8 cellular contexts compared by ENCODE assay signal in genomic region chr17:75524269-75524970, GRCh38. TPM values are rescaled to one million over a fixed set of nuclear protein-coding genes. Genes with fewer than 3 reads are reported as not detected.
DNase-seq lines count a peak whose midpoint lies in the region; ATAC-seq and TF ChIP-seq lines count a peak whose summit lies in the region.

No MANE protein-coding gene starts in this region.

- H3K79me1 ChIP-seq in H9 (ENCODE audit: insufficient read depth, low read depth, low read length, poor library complexity, severe bottlenecking), result no peaks in the 10 kb centered on the region

- H3K27me3 ChIP-seq in H9 (ENCODE audit: insufficient read depth, low read length) (no peaks in the 10 kb centered on the region), right cardiac atrium (ENCODE audit: control insufficient read depth, insufficient read depth) (no peaks in the 10 kb centered on the region)

- no peaks in the 10 kb centered on the region for H3K9me3 Mint-ChIP-seq in H9
- H3K9me3 Mint-ChIP-seq in activated B cell treated with CpG ODN at 0.5 μM for 24 hours, result no peaks in the 10 kb centered on the region

- CTCF ChIA-PET in activated B cell treated with CpG ODN at 0.5 μM for 24 hours (lab: Charles Lee), result interaction anchor here (0.5 to 2.5 kb wide), 6 partner anchors 8 to 1557 kb away, joined by 3 to 16 read pairs (median 3); partner anchors contain the start of gene TSEN54

- peaks cover 15 to 17% of the 10 kb centered on the region in 2 experiments for H3K4me1 Mint-ChIP-seq in H9
- H3K4me1 Mint-ChIP-seq in activated B cell treated with CpG ODN at 0.5 μM for 24 hours, result peaks cover 10% of the 10 kb centered on the region

- no peak overlapping the region for H4K91ac ChIP-seq in H9 (ENCODE audit: insufficient read length, low read depth, low read length)

- no peak overlapping the region for H4K8ac ChIP-seq in H9 (replicated peaks; ENCODE audit: insufficient read length, low read depth, low read length)

- H3K56ac ChIP-seq in H9 (ENCODE audit: insufficient read length, low read depth, low read length), result no peak overlapping the region

- no peak overlapping the region for H4K5ac ChIP-seq in H9 (ENCODE audit: insufficient read length, low read depth, low read length)

- H3K36me3 Mint-ChIP-seq in H9 (ENCODE audit: insufficient read depth in 1 of 3, low read depth in 3 of 3) (peaks cover 4 to 40% (median 38%) of the 10 kb centered on the region in 3 experiments; a peak in 6 of 7 replicates), activated B cell treated with CpG ODN at 0.5 μM for 24 hours (ENCODE audit: low read depth) (peaks cover 7% of the 10 kb centered on the region)

- no peak overlapping the region for H2AK5ac ChIP-seq in H9 (ENCODE audit: insufficient read length, low read length)

- DNase-seq in H9, result no peak
- DNase-seq in activated B cell treated with CpG ODN at 0.5 μM for 24 hours, result no peak
- DNase-seq in right cardiac atrium, result no peak
- no peak for DNase-seq in sciatic nerve (ENCODE audit: low spot score)
- DNase-seq in DMS53 (lab: John Stamatoyannopoulos, UW), result no peak

- no peak overlapping the region for H3T11ph ChIP-seq in H9 (ENCODE audit: low read length)

- peak overlapping the region; percentile 38 for H3K4me2 ChIP-seq in H9 (ENCODE audit: insufficient read depth, insufficient read length, low read length)

- peak overlapping the region; percentile 68 for H3K4me3 ChIP-seq in right cardiac atrium (ENCODE audit: low read length)

- peaks cover 2% of the 10 kb centered on the region; the same call in 1 of the 2 replicates for H3K27me3 Mint-ChIP-seq in H9 (ENCODE audit: low read depth)
- H3K27me3 Mint-ChIP-seq in activated B cell treated with CpG ODN at 0.5 μM for 24 hours, result no peaks in the 10 kb centered on the region

- no peak overlapping the region for H2BK20ac ChIP-seq in H9 (ENCODE audit: low read depth, low read length, poor library complexity, severe bottlenecking)

- intact Hi-C loops in activated B cell treated with CpG ODN at 0.5 μM for 24 hours (cut with micrococcal nuclease) (loop anchor here (2.0 kb wide), 3 partner anchors 46 to 98 kb away; partner anchors contain the start of gene TMEM94), right cardiac atrium (cut with DNase I) (loop anchor here in 1 of 4 donors (10.0 kb wide), 1 partner anchor 60 kb away; the partner anchor contains the start of gene MYO15B), sciatic nerve (cut with DNase I) (no loop called here)

- H3K27ac Mint-ChIP-seq in H9, result peak overlapping the region in 2 of 3 experiments; percentile 78 to 96; a peak in 3 of 7 replicates
- H3K27ac Mint-ChIP-seq in activated B cell treated with CpG ODN at 0.5 μM for 24 hours, result peak overlapping the region; percentile 18

- H3K4me1 ChIP-seq in H9 (ENCODE audit: insufficient read depth, low read length) (no peaks in the 10 kb centered on the region), right cardiac atrium (ENCODE audit: control insufficient read depth, insufficient read depth, low read length) (no peaks in the 10 kb centered on the region)

- H4K20me1 ChIP-seq in H9 (ENCODE audit: control insufficient read depth, insufficient read depth, insufficient read length), result no peaks in the 10 kb centered on the region

- H2BK12ac ChIP-seq in H9 (ENCODE audit: insufficient read length, low read depth, low read length), result no peak overlapping the region

- H3K14ac ChIP-seq in H9 (ENCODE audit: insufficient read depth, low read length), result no peak overlapping the region

- H2BK5ac ChIP-seq in H9 (ENCODE audit: insufficient read length, low read length), result no peak overlapping the region

- ATAC-seq in activated B cell treated with CpG ODN at 0.5 μM for 24 hours (ENCODE audit: low read depth), result no peak
- ATAC-seq in right cardiac atrium, result peak in 1 of 2 donors; percentile 2
- peak; percentile 4 for ATAC-seq in sciatic nerve
- no peak for ATAC-seq in GM18867 (IDR thresholded peaks at IDR 0.05; ENCODE audit: unreplicated experiment)
- no peak for ATAC-seq in HG02798 (IDR thresholded peaks at IDR 0.05; ENCODE audit: poor library complexity, unreplicated experiment)
- ATAC-seq in GM19328 (IDR thresholded peaks at IDR 0.05; ENCODE audit: unreplicated experiment), result no peak

- no peak overlapping the region for H3K18ac ChIP-seq in H9 (ENCODE audit: insufficient read length, low read depth, low read length)

- WGBS in H9 (ENCODE audit: extremely low coverage, insufficient read length, low lambda C conversion rate), result no CpG with 5 or more reads among the region's 24 CpGs
- 25% methylated on average over 24 of the region's 24 CpGs for WGBS in right cardiac atrium

- H3K23ac ChIP-seq in H9 (ENCODE audit: insufficient read length, low read depth, low read length), result no peak overlapping the region

- no peak overlapping the region for H2BK120ac ChIP-seq in H9 (ENCODE audit: low read depth, low read length, poor library complexity, severe bottlenecking)

- POLR2A ChIA-PET in activated B cell treated with CpG ODN at 0.5 μM for 24 hours (lab: Charles Lee), result interaction anchor here (1.0 to 1.8 kb wide), 5 partner anchors 8 to 235 kb away, joined by 3 to 38 read pairs (median 7); partner anchors contain the start of genes SLC25A19 and TSEN54

- H3K9ac ChIP-seq in H9 (ENCODE audit: extremely low read depth, insufficient read length, low read length), result peak overlapping the region; percentile 21

- H3K9me3 ChIP-seq in H9 (ENCODE audit: control insufficient read depth, low read depth, low read length), result no peaks in the 10 kb centered on the region
- no peaks in the 10 kb centered on the region for H3K9me3 ChIP-seq in right cardiac atrium (ENCODE audit: control insufficient read depth, low read length)

- H3K4me3 Mint-ChIP-seq in H9, result peak overlapping the region; percentile 71 to 78
- peak overlapping the region; percentile 75 for H3K4me3 Mint-ChIP-seq in activated B cell treated with CpG ODN at 0.5 μM for 24 hours

- no peak overlapping the region for H2AFZ ChIP-seq in H9 (ENCODE audit: low read length)

- peaks cover 14% of the 10 kb centered on the region for H3K23me2 ChIP-seq in H9 (ENCODE audit: insufficient read length, low read depth, low read length, poor library complexity, severe bottlenecking)

- H3K27ac ChIP-seq in H9 (ENCODE audit: insufficient read length, low read depth, low read length) (no peak overlapping the region), right cardiac atrium (ENCODE audit: low read length) (no peak overlapping the region)

- no peaks in the 10 kb centered on the region for H3K79me2 ChIP-seq in H9 (ENCODE audit: insufficient read depth, low read length)

- H2BK15ac ChIP-seq in H9 (ENCODE audit: low read depth, low read length), result no peak overlapping the region

- H3K4ac ChIP-seq in H9 (ENCODE audit: low read depth, low read length), result no peak overlapping the region

- TF ChIP-seq CTCF in H9 (conservative IDR thresholded peaks at IDR 0.05) (no peak; the same call in 2 of the 3 replicates), activated B cell treated with CpG ODN at 0.5 μM for 24 hours (IDR thresholded peaks at IDR 0.05) (no peak)

RNA-seq across cellular contexts. Expression of gene LLGL2, which starts 1.1 kb away (rescaled TPM):
- 85.9 and 90.4 TPM in 2 replicates for total RNA-seq in H9 (2021)
- 27.5 and 29.9 TPM in 2 replicates for total RNA-seq in activated B cell treated with CpG ODN at 0.5 μM for 24 hours
- 10 to 100 TPM in 1 of 4 donors, 1 to 10 TPM in 3; 5.7 to 10.4 (median 7.6) TPM for total RNA-seq in right cardiac atrium
- polyA plus RNA-seq in right cardiac atrium, result 8.6 TPM
- total RNA-seq in sciatic nerve, result 11.0 TPM

RNA-seq across cellular contexts. Expression of gene TSEN54, which starts 8.1 kb away (rescaled TPM):
- total RNA-seq in H9 (2021), result 44.5 and 45.5 TPM in 2 replicates
- 21.0 and 24.9 TPM in 2 replicates for total RNA-seq in activated B cell treated with CpG ODN at 0.5 μM for 24 hours
- 1 to 10 TPM; 5.9 to 7.1 (median 6.8) TPM for total RNA-seq in right cardiac atrium
- polyA plus RNA-seq in right cardiac atrium, result 9.6 TPM
- total RNA-seq in sciatic nerve, result 26.1 TPM

RNA-seq across cellular contexts. Expression of gene CASKIN2, which starts 9.1 kb away (rescaled TPM):
- total RNA-seq in H9 (2021) (35.2 and 37.0 TPM in 2 replicates), activated B cell treated with CpG ODN at 0.5 μM for 24 hours (1.2 and 1.4 TPM in 2 replicates), right cardiac atrium (10 to 100 TPM; 38.0 to 50.4 (median 46.4) TPM), sciatic nerve (127 TPM)
- 25.9 TPM for polyA plus RNA-seq in right cardiac atrium

Comparison
In these comparisons a context has a peak if more than half of its experiments do, and no peak if none do; other contexts are left out.
1. RNA of gene CASKIN2, which starts 9.1 kb away (total RNA-seq): 127 TPM in sciatic nerve (single experiment), 38.0 to 50.4 TPM in right cardiac atrium and 35.2 to 37.0 TPM in H9; 1.2 to 1.4 TPM in activated B cell treated with CpG ODN at 0.5 μM for 24 hours; every median in the first group is over 10 times any median in the second.